ENCODE assay signal across 15 cellular contexts in genomic region chr13:48862572-48862971, GRCh38.
DNase-seq lines count a peak whose midpoint lies in the region; ATAC-seq and TF ChIP-seq lines count a peak whose summit lies in the region.
"Had no signal": no experiment of that assay in that cellular context is flagged by ENCODE, and none has a peak within 500 bp of the region (broad histone marks: within the 10 kb centered on the region; RNA-seq: fewer than 3 reads in every experiment).

No MANE protein-coding gene starts in this region.

- H3K4me1 Mint-ChIP-seq in dendritic cell treated with granulocyte-macrophage colony-stimulating factor and Interleukin-4, amounts not matched to agents 40 ng/mL and 50 ng/mL, for 4 days (ENCODE audit: low read depth), result peaks cover 35% of the 10 kb centered on the region
- H3K4me1 Mint-ChIP-seq in progenitor cell of endocrine pancreas (ENCODE audit: low read depth) (peaks cover 33% of the 10 kb centered on the region), WTC11 (peaks cover 28% of the 10 kb centered on the region)

- POLR2A ChIA-PET in WTC11 (lab: Charles Lee), result no interaction called here

- CTCF ChIA-PET in WTC11 (lab: Charles Lee), result no interaction called here

- H3K4me3 Mint-ChIP-seq in dendritic cell treated with granulocyte-macrophage colony-stimulating factor and Interleukin-4, amounts not matched to agents 40 ng/mL and 50 ng/mL, for 4 days, result no peak overlapping the region
- no peak overlapping the region for H3K4me3 Mint-ChIP-seq in progenitor cell of endocrine pancreas (ENCODE audit: low read depth)
- H3K4me3 Mint-ChIP-seq in WTC11, result no peak overlapping the region
- H3K4me3 Mint-ChIP-seq: activated B cell treated with CpG ODN at 0.5 μM for 24 hours; activated naive CD8-positive, alpha-beta T cell treated with anti-CD3 and anti-CD28 coated beads, Interleukin-2, amount 50 U/mL, for 24 hours had no signal

- ATAC-seq in WTC11, result no peak
- ATAC-seq in GM18868 (IDR thresholded peaks at IDR 0.05; ENCODE audit: unreplicated experiment), result no peak
- ATAC-seq: activated naive CD8-positive, alpha-beta T cell treated with anti-CD3 and anti-CD28 coated beads, Interleukin-2, amount 50 U/mL, for 24 hours had no signal

- peak overlapping the region; percentile 63 for H3K27ac Mint-ChIP-seq in dendritic cell treated with granulocyte-macrophage colony-stimulating factor and Interleukin-4, amounts not matched to agents 40 ng/mL and 50 ng/mL, for 4 days
- H3K27ac Mint-ChIP-seq in progenitor cell of endocrine pancreas (peak overlapping the region; percentile 19), WTC11 (no peak overlapping the region)
- H3K27ac Mint-ChIP-seq: activated B cell treated with CpG ODN at 0.5 μM for 24 hours; activated naive CD8-positive, alpha-beta T cell treated with anti-CD3 and anti-CD28 coated beads, Interleukin-2, amount 50 U/mL, for 24 hours had no signal

- H3K27me3 Mint-ChIP-seq in dendritic cell treated with granulocyte-macrophage colony-stimulating factor and Interleukin-4, amounts not matched to agents 40 ng/mL and 50 ng/mL, for 4 days, result no peaks in the 10 kb centered on the region
- no peaks in the 10 kb centered on the region for H3K27me3 Mint-ChIP-seq in progenitor cell of endocrine pancreas
- H3K27me3 Mint-ChIP-seq in WTC11 (ENCODE audit: low read depth), result peaks cover 18% of the 10 kb centered on the region
- H3K27me3 Mint-ChIP-seq: activated naive CD8-positive, alpha-beta T cell treated with anti-CD3 and anti-CD28 coated beads, Interleukin-2, amount 50 U/mL, for 24 hours had no signal

- H3K36me3 Mint-ChIP-seq in dendritic cell treated with granulocyte-macrophage colony-stimulating factor and Interleukin-4, amounts not matched to agents 40 ng/mL and 50 ng/mL, for 4 days (ENCODE audit: low read depth), result no peaks in the 10 kb centered on the region
- H3K36me3 Mint-ChIP-seq in progenitor cell of endocrine pancreas (ENCODE audit: insufficient read depth), result no peaks in the 10 kb centered on the region
- no peaks in the 10 kb centered on the region for H3K36me3 Mint-ChIP-seq in WTC11

- no peak for TF ChIP-seq CTCF in progenitor cell of endocrine pancreas (IDR thresholded peaks at IDR 0.05; ENCODE audit: unreplicated experiment)
- TF ChIP-seq CTCF in WTC11 (IDR thresholded peaks at IDR 0.05), result no peak

- peak; percentile 56 for DNase-seq in HCEC 1CT
- DNase-seq in NOMO-1 (lab: John Stamatoyannopoulos, UW; ENCODE audit: unreplicated experiment in 2 of 2), result peak; percentile 42 to 94
- DNase-seq in progenitor cell of endocrine pancreas (ENCODE audit: low spot score, unreplicated experiment), result no peak
- no peak for DNase-seq in WTC11 (ENCODE audit: low spot score)
- DNase-seq in NCI-H345 treated with DMSO at 0.1 percent for 48 hours (lab: John Stamatoyannopoulos, UW; ENCODE audit: unreplicated experiment), result no peak
- DNase-seq: activated B cell treated with CpG ODN at 0.5 μM for 24 hours; activated naive CD8-positive, alpha-beta T cell treated with anti-CD3 and anti-CD28 coated beads, Interleukin-2, amount 50 U/mL, for 24 hours; dorsolateral prefrontal cortex; NCI-H1436; NCI-H2171 treated with DMSO at 0.1 percent for 48 hours; NCI-H774; stimulated activated CD4-positive, alpha-beta T cell treated with anti-CD3 and anti-CD28 coated beads, Interleukin-2, amount 100 ng/mL, for 48 hours; T-helper 1 cell had no signal

- H3K9me3 Mint-ChIP-seq in dendritic cell treated with granulocyte-macrophage colony-stimulating factor and Interleukin-4, amounts not matched to agents 40 ng/mL and 50 ng/mL, for 4 days, result no peaks in the 10 kb centered on the region
- H3K9me3 Mint-ChIP-seq in progenitor cell of endocrine pancreas (ENCODE audit: low read depth), result peaks cover 2% of the 10 kb centered on the region
- no peaks in the 10 kb centered on the region for H3K9me3 Mint-ChIP-seq in WTC11
- H3K9me3 Mint-ChIP-seq: activated B cell treated with CpG ODN at 0.5 μM for 24 hours had no signal

- intact Hi-C loops in dendritic cell treated with granulocyte-macrophage colony-stimulating factor and Interleukin-4, amounts not matched to agents 40 ng/mL and 50 ng/mL, for 4 days (cut with micrococcal nuclease), result no loop called here

TF ChIP-seq in WTC11, 78 proteins besides CTCF, POLR2A, EP300 and RAD21:
- TF ChIP-seq PREB (CRISPR knock-in tag; IDR thresholded peaks at IDR 0.05; ENCODE audit: borderline replicate concordance) (no peak), CREB1 (CRISPR knock-in tag; IDR thresholded peaks at IDR 0.05) (no peak), NR1H2 (CRISPR knock-in tag; IDR thresholded peaks at IDR 0.05) (no peak), CBFB (CRISPR knock-in tag; IDR thresholded peaks at IDR 0.05; ENCODE audit: low read depth) (no peak), CREM (CRISPR knock-in tag; IDR thresholded peaks at IDR 0.05) (no peak), ZNF219 (CRISPR knock-in tag; IDR thresholded peaks at IDR 0.05; ENCODE audit: borderline replicate concordance) (no peak), HMGXB4 (CRISPR knock-in tag; IDR thresholded peaks at IDR 0.05) (no peak), USF2 (CRISPR knock-in tag; IDR thresholded peaks at IDR 0.05) (no peak), ESRRA (CRISPR knock-in tag; IDR thresholded peaks at IDR 0.05; ENCODE audit: borderline replicate concordance) (no peak), ERG (CRISPR knock-in tag; IDR thresholded peaks at IDR 0.05) (no peak)
TF ChIP-seq in WTC11: peak in this region for 0.

Comparison
In these comparisons a context has a peak if more than half of its experiments do, and no peak if none do; other contexts are left out.
1. DNase-seq: peak in HCEC 1CT (single experiment) and NOMO-1 (2 of 2); none in progenitor cell of endocrine pancreas (single experiment), WTC11 (single experiment) and NCI-H345 treated with DMSO at 0.1 percent for 48 hours (single experiment).